In the genomic region with DNA sequence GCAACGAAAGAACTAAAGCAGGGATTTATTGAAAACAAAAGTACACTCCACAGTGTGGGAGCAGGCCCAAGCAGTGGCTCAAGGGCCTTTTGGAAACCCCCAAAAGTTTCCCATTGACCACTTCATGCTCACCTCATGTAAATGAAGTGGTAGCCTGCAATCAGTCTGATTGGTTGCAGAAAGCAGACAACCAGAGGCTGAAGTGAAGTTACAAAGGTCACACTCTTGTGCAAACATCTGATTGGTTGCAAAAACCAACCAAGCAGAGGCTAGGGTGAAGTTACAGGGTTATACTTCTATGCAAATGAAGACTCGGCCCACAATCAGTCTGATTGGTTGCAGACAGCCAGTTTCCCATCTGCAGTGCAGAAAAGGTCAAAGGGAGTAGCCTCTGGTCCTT, we compare ENCODE assay signal across 1 cellular context.
TF ChIP-seq lines count a peak whose summit lies in the region.

No MANE protein-coding gene starts in this region.

TF ChIP-seq in GM23338, 12 proteins besides CTCF, POLR2A, EP300 and RAD21 (continued from another document):
- TF ChIP-seq, protein P1, sequence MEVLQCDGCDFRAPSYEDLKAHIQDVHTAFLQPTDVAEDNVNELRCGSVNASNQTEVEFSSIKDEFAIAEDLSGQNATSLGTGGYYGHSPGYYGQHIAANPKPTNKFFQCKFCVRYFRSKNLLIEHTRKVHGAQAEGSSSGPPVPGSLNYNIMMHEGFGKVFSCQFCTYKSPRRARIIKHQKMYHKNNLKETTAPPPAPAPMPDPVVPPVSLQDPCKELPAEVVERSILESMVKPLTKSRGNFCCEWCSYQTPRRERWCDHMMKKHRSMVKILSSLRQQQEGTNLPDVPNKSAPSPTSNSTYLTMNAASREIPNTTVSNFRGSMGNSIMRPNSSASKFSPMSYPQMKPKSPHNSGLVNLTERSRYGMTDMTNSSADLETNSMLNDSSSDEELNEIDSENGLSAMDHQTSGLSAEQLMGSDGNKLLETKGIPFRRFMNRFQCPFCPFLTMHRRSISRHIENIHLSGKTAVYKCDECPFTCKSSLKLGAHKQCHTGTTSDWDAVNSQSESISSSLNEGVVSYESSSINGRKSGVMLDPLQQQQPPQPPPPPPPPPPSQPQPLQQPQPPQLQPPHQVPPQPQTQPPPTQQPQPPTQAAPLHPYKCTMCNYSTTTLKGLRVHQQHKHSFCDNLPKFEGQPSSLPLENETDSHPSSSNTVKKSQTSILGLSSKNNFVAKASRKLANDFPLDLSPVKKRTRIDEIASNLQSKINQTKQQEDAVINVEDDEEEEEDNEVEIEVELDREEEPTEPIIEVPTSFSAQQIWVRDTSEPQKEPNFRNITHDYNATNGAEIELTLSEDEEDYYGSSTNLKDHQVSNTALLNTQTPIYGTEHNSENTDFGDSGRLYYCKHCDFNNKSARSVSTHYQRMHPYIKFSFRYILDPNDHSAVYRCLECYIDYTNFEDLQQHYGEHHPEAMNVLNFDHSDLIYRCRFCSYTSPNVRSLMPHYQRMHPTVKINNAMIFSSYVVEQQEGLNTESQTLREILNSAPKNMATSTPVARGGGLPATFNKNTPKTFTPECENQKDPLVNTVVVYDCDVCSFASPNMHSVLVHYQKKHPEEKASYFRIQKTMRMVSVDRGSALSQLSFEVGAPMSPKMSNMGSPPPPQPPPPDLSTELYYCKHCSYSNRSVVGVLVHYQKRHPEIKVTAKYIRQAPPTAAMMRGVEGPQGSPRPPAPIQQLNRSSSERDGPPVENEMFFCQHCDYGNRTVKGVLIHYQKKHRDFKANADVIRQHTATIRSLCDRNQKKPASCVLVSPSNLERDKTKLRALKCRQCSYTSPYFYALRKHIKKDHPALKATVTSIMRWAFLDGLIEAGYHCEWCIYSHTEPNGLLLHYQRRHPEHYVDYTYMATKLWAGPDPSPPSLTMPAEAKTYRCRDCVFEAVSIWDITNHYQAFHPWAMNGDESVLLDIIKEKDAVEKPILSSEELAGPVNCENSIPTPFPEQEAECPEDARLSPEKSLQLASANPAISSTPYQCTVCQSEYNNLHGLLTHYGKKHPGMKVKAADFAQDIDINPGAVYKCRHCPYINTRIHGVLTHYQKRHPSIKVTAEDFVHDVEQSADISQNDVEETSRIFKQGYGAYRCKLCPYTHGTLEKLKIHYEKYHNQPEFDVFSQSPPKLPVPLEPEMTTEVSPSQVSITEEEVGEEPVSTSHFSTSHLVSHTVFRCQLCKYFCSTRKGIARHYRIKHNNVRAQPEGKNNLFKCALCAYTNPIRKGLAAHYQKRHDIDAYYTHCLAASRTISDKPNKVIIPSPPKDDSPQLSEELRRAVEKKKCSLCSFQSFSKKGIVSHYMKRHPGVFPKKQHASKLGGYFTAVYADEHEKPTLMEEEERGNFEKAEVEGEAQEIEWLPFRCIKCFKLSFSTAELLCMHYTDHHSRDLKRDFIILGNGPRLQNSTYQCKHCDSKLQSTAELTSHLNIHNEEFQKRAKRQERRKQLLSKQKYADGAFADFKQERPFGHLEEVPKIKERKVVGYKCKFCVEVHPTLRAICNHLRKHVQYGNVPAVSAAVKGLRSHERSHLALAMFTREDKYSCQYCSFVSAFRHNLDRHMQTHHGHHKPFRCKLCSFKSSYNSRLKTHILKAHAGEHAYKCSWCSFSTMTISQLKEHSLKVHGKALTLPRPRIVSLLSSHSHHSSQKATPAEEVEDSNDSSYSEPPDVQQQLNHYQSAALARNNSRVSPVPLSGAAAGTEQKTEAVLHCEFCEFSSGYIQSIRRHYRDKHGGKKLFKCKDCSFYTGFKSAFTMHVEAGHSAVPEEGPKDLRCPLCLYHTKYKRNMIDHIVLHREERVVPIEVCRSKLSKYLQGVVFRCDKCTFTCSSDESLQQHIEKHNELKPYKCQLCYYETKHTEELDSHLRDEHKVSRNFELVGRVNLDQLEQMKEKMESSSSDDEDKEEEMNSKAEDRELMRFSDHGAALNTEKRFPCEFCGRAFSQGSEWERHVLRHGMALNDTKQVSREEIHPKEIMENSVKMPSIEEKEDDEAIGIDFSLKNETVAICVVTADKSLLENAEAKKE (CRISPR knock-in tag; IDR thresholded peaks at IDR 0.05): no peak
- TF ChIP-seq STAT1 (IDR thresholded peaks at IDR 0.05; ENCODE audit: unreplicated experiment) (no peak), CREB1 (CRISPR knock-in tag; IDR thresholded peaks at IDR 0.05; ENCODE audit: low read depth) (no peak), JUNB (IDR thresholded peaks at IDR 0.05; ENCODE audit: unreplicated experiment) (no peak), POLR2AphosphoS5 (IDR thresholded peaks at IDR 0.05; ENCODE audit: low read depth) (no peak), NANOG (IDR thresholded peaks at IDR 0.05; ENCODE audit: borderline replicate concordance) (no peak), ZNF114 (CRISPR knock-in tag; IDR thresholded peaks at IDR 0.05) (no peak), ZNF331 (CRISPR knock-in tag; IDR thresholded peaks at IDR 0.05; ENCODE audit: low read depth) (no peak)
- TF ChIP-seq, protein P2, sequence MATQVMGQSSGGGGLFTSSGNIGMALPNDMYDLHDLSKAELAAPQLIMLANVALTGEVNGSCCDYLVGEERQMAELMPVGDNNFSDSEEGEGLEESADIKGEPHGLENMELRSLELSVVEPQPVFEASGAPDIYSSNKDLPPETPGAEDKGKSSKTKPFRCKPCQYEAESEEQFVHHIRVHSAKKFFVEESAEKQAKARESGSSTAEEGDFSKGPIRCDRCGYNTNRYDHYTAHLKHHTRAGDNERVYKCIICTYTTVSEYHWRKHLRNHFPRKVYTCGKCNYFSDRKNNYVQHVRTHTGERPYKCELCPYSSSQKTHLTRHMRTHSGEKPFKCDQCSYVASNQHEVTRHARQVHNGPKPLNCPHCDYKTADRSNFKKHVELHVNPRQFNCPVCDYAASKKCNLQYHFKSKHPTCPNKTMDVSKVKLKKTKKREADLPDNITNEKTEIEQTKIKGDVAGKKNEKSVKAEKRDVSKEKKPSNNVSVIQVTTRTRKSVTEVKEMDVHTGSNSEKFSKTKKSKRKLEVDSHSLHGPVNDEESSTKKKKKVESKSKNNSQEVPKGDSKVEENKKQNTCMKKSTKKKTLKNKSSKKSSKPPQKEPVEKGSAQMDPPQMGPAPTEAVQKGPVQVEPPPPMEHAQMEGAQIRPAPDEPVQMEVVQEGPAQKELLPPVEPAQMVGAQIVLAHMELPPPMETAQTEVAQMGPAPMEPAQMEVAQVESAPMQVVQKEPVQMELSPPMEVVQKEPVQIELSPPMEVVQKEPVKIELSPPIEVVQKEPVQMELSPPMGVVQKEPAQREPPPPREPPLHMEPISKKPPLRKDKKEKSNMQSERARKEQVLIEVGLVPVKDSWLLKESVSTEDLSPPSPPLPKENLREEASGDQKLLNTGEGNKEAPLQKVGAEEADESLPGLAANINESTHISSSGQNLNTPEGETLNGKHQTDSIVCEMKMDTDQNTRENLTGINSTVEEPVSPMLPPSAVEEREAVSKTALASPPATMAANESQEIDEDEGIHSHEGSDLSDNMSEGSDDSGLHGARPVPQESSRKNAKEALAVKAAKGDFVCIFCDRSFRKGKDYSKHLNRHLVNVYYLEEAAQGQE (IDR thresholded peaks at IDR 0.05; ENCODE audit: unreplicated experiment): no peak
- TF ChIP-seq, protein P3, sequence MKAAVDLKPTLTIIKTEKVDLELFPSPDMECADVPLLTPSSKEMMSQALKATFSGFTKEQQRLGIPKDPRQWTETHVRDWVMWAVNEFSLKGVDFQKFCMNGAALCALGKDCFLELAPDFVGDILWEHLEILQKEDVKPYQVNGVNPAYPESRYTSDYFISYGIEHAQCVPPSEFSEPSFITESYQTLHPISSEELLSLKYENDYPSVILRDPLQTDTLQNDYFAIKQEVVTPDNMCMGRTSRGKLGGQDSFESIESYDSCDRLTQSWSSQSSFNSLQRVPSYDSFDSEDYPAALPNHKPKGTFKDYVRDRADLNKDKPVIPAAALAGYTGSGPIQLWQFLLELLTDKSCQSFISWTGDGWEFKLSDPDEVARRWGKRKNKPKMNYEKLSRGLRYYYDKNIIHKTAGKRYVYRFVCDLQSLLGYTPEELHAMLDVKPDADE (IDR thresholded peaks at IDR 0.05): no peak
